In the genomic region with DNA sequence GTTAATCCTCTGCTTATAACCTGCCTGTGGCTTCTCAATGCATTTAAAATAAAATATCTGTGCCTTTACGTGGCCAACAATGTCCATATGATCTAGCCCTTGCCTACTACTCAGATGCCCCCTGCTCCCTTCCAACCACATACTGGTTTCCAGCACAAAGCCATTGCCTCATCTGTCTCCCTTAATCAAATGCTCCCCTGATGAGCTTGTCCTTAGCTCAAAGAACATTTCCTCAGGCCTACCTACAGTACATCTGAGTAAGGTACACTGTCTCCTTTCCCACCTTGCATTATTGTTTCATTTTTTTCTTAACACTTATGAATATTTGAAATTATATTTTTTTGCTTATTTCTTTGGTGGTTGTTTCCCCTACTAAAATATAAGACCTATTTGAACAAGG, we compare ENCODE assay signal across 2 cellular contexts.
TF ChIP-seq lines count a peak whose summit lies in the region.

No MANE protein-coding gene starts in this region.

TF ChIP-seq in GM23338, 12 proteins besides CTCF, POLR2A, EP300 and RAD21 (continued from another document):
- no peak for TF ChIP-seq ETS1 (IDR thresholded peaks at IDR 0.05)
- TF ChIP-seq CREB1 (CRISPR knock-in tag; IDR thresholded peaks at IDR 0.05; ENCODE audit: low read depth) = no peak
- TF ChIP-seq STAT1 (IDR thresholded peaks at IDR 0.05; ENCODE audit: unreplicated experiment) = no peak
- no peak for TF ChIP-seq REST (IDR thresholded peaks at IDR 0.05; ENCODE audit: unreplicated experiment)
TF ChIP-seq in GM23338: peak in this region for 0.

TF ChIP-seq in WTC11, 78 proteins besides CTCF, POLR2A, EP300 and RAD21 (continued from another document):
- TF ChIP-seq ZSCAN18 (CRISPR knock-in tag; IDR thresholded peaks at IDR 0.05) = no peak
- TF ChIP-seq MAX (CRISPR knock-in tag; IDR thresholded peaks at IDR 0.05) = no peak
TF ChIP-seq in WTC11: peak in this region for 0.
